In the genomic region with DNA sequence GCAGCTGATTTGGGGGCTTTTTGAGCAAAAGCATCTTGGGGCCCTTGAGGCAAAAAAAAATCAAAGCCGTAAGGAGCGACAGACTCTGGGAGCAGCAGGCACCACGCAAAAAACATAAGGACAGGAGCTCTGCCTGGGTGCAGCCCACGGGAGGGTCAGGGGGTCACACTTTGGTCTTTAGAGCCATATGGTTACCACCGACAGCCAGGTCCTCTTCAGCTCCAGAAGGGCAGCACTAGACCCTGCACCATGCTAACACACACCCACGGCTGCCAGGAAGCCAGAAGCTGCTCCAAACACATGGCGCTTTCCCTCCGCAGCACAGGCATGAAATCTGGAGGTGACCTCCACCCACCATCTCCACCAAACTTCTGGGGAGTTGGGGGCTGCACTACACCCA, we compare ENCODE assay signal across 15 cellular contexts. TPM values are rescaled to one million over a fixed set of nuclear protein-coding genes. Genes with fewer than 3 reads are reported as not detected.
DNase-seq lines count a peak whose midpoint lies in the region; ATAC-seq and TF ChIP-seq lines count a peak whose summit lies in the region.
"Had no signal": no experiment of that assay in that cellular context is flagged by ENCODE, and none has a peak within 500 bp of the region (broad histone marks: within the 10 kb centered on the region; RNA-seq: fewer than 3 reads in every experiment).

No MANE protein-coding gene starts in this region.

- H3K4me3 ChIP-seq in ovary: no peak overlapping the region
- H3K4me3 ChIP-seq: BLaER1 had no signal

- no peak for TF ChIP-seq CTCF in CD14-positive monocyte (IDR thresholded peaks at IDR 0.05)
- no peak for TF ChIP-seq CTCF in nephron progenitor cell (IDR thresholded peaks at IDR 0.05)
- TF ChIP-seq CTCF in ovary (IDR thresholded peaks at IDR 0.05): no peak
- no peak for TF ChIP-seq CTCF in GM10266 (IDR thresholded peaks at IDR 0.05; ENCODE audit: control insufficient read depth, insufficient read depth, low read depth, missing control alignments)

- peak overlapping the region; percentile 35 for H3K27ac Mint-ChIP-seq in activated CD4-positive, alpha-beta T cell treated with anti-CD3 and anti-CD28 coated beads for 36 hours
- H3K27ac Mint-ChIP-seq in CD14-positive monocyte: peak overlapping the region in 4 of 7 donors; percentile 10 to 80 (median 46)
- peak overlapping the region; percentile 83 for H3K27ac Mint-ChIP-seq in nephron progenitor cell
- H3K27ac Mint-ChIP-seq: CD8-positive, alpha-beta T cell; H9 had no signal

- CTCF ChIA-PET in activated CD4-positive, alpha-beta T cell treated with anti-CD3 and anti-CD28 coated beads for 36 hours (lab: Charles Lee): interaction anchor here (0.7 to 1.0 kb wide), 2 partner anchors 10 to 322 kb away, joined by 3 read pairs; no protein-coding TSS in a partner anchor

- intact Hi-C loops in activated CD4-positive, alpha-beta T cell treated with anti-CD3 and anti-CD28 coated beads for 36 hours (cut with DNase I, micrococcal nuclease): loop anchor here (10.0 kb wide), 3 partner anchors 585 to 1335 kb away; no protein-coding TSS in a partner anchor
- intact Hi-C loops in CD14-positive monocyte (cut with micrococcal nuclease): loop anchor here in 1 of 2 donors (10.0 kb wide), 1 partner anchor 865 kb away; no protein-coding TSS in a partner anchor
- intact Hi-C loops in ovary (cut with DNase I): no loop called here

- no peak for TF ChIP-seq EP300 in ovary (IDR thresholded peaks at IDR 0.05)

- TF ChIP-seq POLR2A in ovary (IDR thresholded peaks at IDR 0.05): no peak

- H3K4me1 Mint-ChIP-seq in activated CD4-positive, alpha-beta T cell treated with anti-CD3 and anti-CD28 coated beads for 36 hours: peaks cover 30% of the 10 kb centered on the region
- H3K4me1 Mint-ChIP-seq in CD14-positive monocyte (peaks cover 8% of the 10 kb centered on the region), nephron progenitor cell (peaks cover 35% of the 10 kb centered on the region)

- no peak for ATAC-seq in activated CD4-positive, alpha-beta T cell treated with anti-CD3 and anti-CD28 coated beads for 36 hours
- ATAC-seq in HG02610 (IDR thresholded peaks at IDR 0.05; ENCODE audit: unreplicated experiment): no peak
- ATAC-seq: CD8-positive, alpha-beta T cell; HepG2 had no signal

- no peak overlapping the region for H3K27ac ChIP-seq in ovary
- H3K27ac ChIP-seq: BLaER1 had no signal

- 89 to 92% (median 90%) methylated on average over 8 of the region's 8 CpGs for WGBS in ovary, 3 donors

- POLR2A ChIA-PET in activated CD4-positive, alpha-beta T cell treated with anti-CD3 and anti-CD28 coated beads for 36 hours (lab: Charles Lee): no interaction called here

- no peaks in the 10 kb centered on the region for H3K27me3 Mint-ChIP-seq in activated CD4-positive, alpha-beta T cell treated with anti-CD3 and anti-CD28 coated beads for 36 hours
- no peaks in the 10 kb centered on the region for H3K27me3 Mint-ChIP-seq in CD14-positive monocyte (ENCODE audit: low read depth in 3 of 3)
- no peaks in the 10 kb centered on the region for H3K27me3 Mint-ChIP-seq in nephron progenitor cell (ENCODE audit: low read depth, poor library complexity)

- H3K4me1 ChIP-seq in ovary (ENCODE audit: insufficient read depth): peaks cover 2% of the 10 kb centered on the region

- no peaks in the 10 kb centered on the region for H3K9me3 Mint-ChIP-seq in activated CD4-positive, alpha-beta T cell treated with anti-CD3 and anti-CD28 coated beads for 36 hours (ENCODE audit: low read depth)
- H3K9me3 Mint-ChIP-seq in CD14-positive monocyte (no peaks in the 10 kb centered on the region), nephron progenitor cell (no peaks in the 10 kb centered on the region)
- H3K9me3 Mint-ChIP-seq: CD8-positive, alpha-beta T cell; H9 had no signal

- H3K36me3 Mint-ChIP-seq in activated CD4-positive, alpha-beta T cell treated with anti-CD3 and anti-CD28 coated beads for 36 hours (ENCODE audit: low read depth): no peaks in the 10 kb centered on the region
- H3K36me3 Mint-ChIP-seq in CD14-positive monocyte (peaks cover 7 to 10% of the 10 kb centered on the region in 2 donors), nephron progenitor cell (ENCODE audit: low read depth) (no peaks in the 10 kb centered on the region)

- no peaks in the 10 kb centered on the region for H3K27me3 ChIP-seq in ovary
- H3K27me3 ChIP-seq: BLaER1 had no signal

- no peaks in the 10 kb centered on the region for H3K9me3 ChIP-seq in ovary
- H3K9me3 ChIP-seq: BLaER1 had no signal

- no peak for DNase-seq in activated CD4-positive, alpha-beta T cell treated with anti-CD3 and anti-CD28 coated beads for 36 hours
- DNase-seq in activated CD4-positive, alpha-beta T cell treated with anti-CD3 and anti-CD28 coated beads, Interleukin-2, amount 50 U/mL, for 1 hour: no peak
- DNase-seq in CD14-positive monocyte (ENCODE audit: low spot score) (no peak), cerebellar cortex (ENCODE audit: low spot score) (peak; percentile 71), nephron progenitor cell (no peak), ovary (no peak), GM10266 (ENCODE audit: extremely low spot score) (no peak)
- DNase-seq: 8988T; Calu3; CD8-positive, alpha-beta T cell; GDM1; H9 had no signal

- H3K4me3 Mint-ChIP-seq in activated CD4-positive, alpha-beta T cell treated with anti-CD3 and anti-CD28 coated beads for 36 hours: no peak overlapping the region
- no peak overlapping the region for H3K4me3 Mint-ChIP-seq in CD14-positive monocyte
- no peak overlapping the region for H3K4me3 Mint-ChIP-seq in nephron progenitor cell
- H3K4me3 Mint-ChIP-seq: CD8-positive, alpha-beta T cell; H9 had no signal

- no peaks in the 10 kb centered on the region for H3K36me3 ChIP-seq in ovary
- H3K36me3 ChIP-seq: BLaER1 had no signal

RNA-seq across cellular contexts. Expression of gene RSU1, which starts 47.1 kb away (rescaled TPM):
- 10 to 100 TPM; 38.4 to 62.8 TPM for total RNA-seq in activated CD4-positive, alpha-beta T cell treated with anti-CD3 and anti-CD28 coated beads for 36 hours
- polyA plus RNA-seq in CD14-positive monocyte (100 to 1,000 TPM; 100 to 111 TPM), ovary (100 to 1,000 TPM in 1 of 2 donors, 10 to 100 TPM in 1; 47.0 to 184 TPM)
- 100 to 1,000 TPM in 1 of 7 donors, 10 to 100 TPM in 6; 30.1 to 103 (median 70.3) TPM for total RNA-seq in ovary

Comparison
In these comparisons a context has a peak if more than half of its experiments do, and no peak if none do; other contexts are left out.
1. intact Hi-C loops: an anchor here in activated CD4-positive, alpha-beta T cell treated with anti-CD3 and anti-CD28 coated beads for 36 hours (10.0 kb wide); none called in ovary.